Comparison of ENCODE assay signal across 17 cellular contexts in the genomic region with DNA sequence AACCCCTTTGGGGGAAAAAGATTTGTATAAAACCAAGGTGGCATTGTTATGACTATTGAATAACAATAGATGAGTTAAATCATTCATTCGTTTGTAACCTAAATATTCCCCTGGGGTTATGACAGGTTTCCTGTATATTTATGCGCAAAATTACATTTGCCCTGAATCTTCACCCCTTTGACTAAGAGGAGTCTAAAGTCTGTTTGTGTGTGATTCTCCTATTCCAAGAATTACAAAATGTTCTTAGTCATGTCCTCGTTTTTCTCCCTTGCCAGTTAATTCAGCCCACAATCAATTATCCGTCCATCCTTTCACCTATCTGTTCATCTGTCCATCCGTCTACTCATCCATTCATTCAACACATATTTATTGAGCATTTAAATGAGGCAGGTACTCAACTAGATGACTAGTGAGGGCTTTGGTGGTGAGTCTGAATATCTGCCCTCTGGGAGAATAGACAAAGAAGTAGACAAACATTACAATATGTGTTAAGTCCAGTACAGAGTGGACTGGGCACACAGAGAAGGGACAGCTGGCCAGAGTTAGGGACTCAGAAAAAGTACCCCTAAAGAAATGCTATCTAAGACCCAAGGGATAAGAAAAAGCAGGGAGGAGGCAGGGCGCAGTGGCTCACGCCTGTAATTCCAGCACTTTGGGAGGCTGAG.
"Had no signal": no experiment of that assay in that cellular context is flagged by ENCODE, and none has a peak within 500 bp of the region (broad histone marks: within the 10 kb centered on the region; RNA-seq: fewer than 3 reads in every experiment).

No MANE protein-coding gene starts in this region.

- H3K36me3 ChIP-seq: right atrium auricular region, spleen, thyroid gland, vagina had no signal

- H3K9me3 ChIP-seq: right atrium auricular region, spleen, thyroid gland, vagina had no signal

- H3K4me1 ChIP-seq: right atrium auricular region, thyroid gland, vagina had no signal

- H3K4me3 ChIP-seq: right atrium auricular region, spleen, thyroid gland, vagina had no signal

- H3K27me3 ChIP-seq: right atrium auricular region, spleen, thyroid gland, vagina had no signal

- H3K27ac ChIP-seq: right atrium auricular region, spleen, thyroid gland, vagina had no signal

- ATAC-seq: activated CD4-positive, CD25-positive, alpha-beta regulatory T cell treated with anti-CD3 and anti-CD28 coated beads, Interleukin-2, amount 50 U/mL, for 24 hours; activated T-helper 17 cell treated with anti-CD3 and anti-CD28 coated beads, Interleukin-2, amount 50 U/mL, for 72 hours; left ventricle myocardium superior; natural killer cell treated with Interleukin-12 subunit alpha and Interleukin-12 subunit beta and Interleukin-15 and Interleukin-18, amount 100 ng/mL, for 72 hours; stimulated activated effector memory CD8-positive, alpha-beta T cell treated with anti-CD3 and anti-CD28 coated beads, Interleukin-12 subunit alpha, Interleukin-12 subunit beta, amount 100 ng/mL, for 72 hours had no signal

- DNase-seq: activated CD4-positive, alpha-beta T cell treated with anti-CD3 and anti-CD28 coated beads, Interleukin-2, amount 50 U/mL, for 4 hours; activated naive CD4-positive, alpha-beta T cell treated with Interleukin-2 at 50 U/mL for 16 hours; aorta; foreskin fibroblast; hypothalamus; left ventricle myocardium superior; mesenchymal stem cell; occipital lobe; spleen; stimulated activated CD4-positive, alpha-beta T cell treated with anti-CD3 and anti-CD28 coated beads, Interleukin-1b, Interleukin-23, amount 100 ng/mL, for 48 hours; thyroid gland had no signal
